In genomic region chr20:51639206-51639832, GRCh38 we compare ENCODE assay signal across 1 cellular context.
TF ChIP-seq lines count a peak whose summit lies in the region.

No MANE protein-coding gene starts in this region.

TF ChIP-seq in GM23338, 12 proteins besides CTCF, POLR2A, EP300 and RAD21 (continued from another document):
- TF ChIP-seq ZNF462 (CRISPR knock-in tag; IDR thresholded peaks at IDR 0.05), result no peak
- no peak for TF ChIP-seq STAT1 (IDR thresholded peaks at IDR 0.05; ENCODE audit: unreplicated experiment)
- no peak for TF ChIP-seq ZNF331 (CRISPR knock-in tag; IDR thresholded peaks at IDR 0.05; ENCODE audit: low read depth)
- no peak for TF ChIP-seq EZH2 (IDR thresholded peaks at IDR 0.05; ENCODE audit: low read depth, unreplicated experiment)
- no peak for TF ChIP-seq NANOG (IDR thresholded peaks at IDR 0.05; ENCODE audit: borderline replicate concordance)
- TF ChIP-seq EZH2phosphoT487 (IDR thresholded peaks at IDR 0.05; ENCODE audit: unreplicated experiment), result no peak
- no peak for TF ChIP-seq ZNF114 (CRISPR knock-in tag; IDR thresholded peaks at IDR 0.05)
- no peak for TF ChIP-seq ETS1 (IDR thresholded peaks at IDR 0.05)
